13 cellular contexts compared by ENCODE assay signal in the genomic region with DNA sequence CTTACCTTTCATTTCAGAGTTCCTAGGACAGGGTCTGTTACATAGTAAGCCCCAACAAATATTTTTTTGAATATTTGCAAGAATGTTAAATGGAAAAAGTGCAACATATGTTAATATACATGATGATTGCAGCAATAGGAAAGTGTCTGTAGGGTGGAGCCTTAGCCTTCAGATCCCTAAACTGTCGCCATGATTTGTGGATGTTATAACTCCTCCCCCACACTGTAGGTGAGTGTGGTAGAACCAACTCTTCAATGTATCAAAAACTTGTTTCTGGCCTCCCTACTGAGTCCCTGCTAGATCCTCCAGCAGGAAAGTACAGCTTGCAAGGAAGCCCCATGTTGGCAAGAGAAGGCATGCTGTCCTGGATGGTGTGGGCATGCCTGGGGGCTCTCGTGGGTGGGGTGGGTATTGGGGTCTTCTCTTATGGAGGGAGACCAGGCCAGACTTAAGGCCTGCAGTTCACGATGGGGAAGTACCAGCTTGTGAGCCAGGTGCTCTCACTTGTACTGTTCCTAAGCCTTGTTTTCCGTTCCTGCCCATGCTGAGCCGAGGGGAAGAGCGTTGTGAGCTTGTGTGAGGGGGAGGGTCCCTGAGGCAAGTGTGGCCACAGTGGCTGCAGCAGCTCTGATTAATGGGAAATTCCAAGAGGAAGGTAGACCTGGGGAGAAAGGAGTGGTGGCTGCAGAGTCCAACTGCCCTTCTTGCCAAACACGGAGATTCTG. TPM values are rescaled to one million over a fixed set of nuclear protein-coding genes. Genes with fewer than 3 reads are reported as not detected.
A peak's percentile ranks its signal among the peaks of the same experiment; 100 is the strongest.
DNase-seq lines count a peak whose midpoint lies in the region; ATAC-seq, FAIRE-seq and TF ChIP-seq lines count a peak whose summit lies in the region.
"Had no signal": no experiment of that assay in that cellular context is flagged by ENCODE, and none has a peak within 500 bp of the region (broad histone marks: within the 10 kb centered on the region; RNA-seq: fewer than 3 reads in every experiment).

No MANE protein-coding gene starts in this region.

- 0 out of 2 replicates have a peak, but pooled peaks cover 4% of the 10 kb centered on the region for H3K27me3 ChIP-seq in SJSA1 (replicated peaks)
- no peaks in the 10 kb centered on the region for H3K27me3 ChIP-seq in H1 (replicated peaks in 1 of 4; ENCODE audit: control insufficient read depth in 3 of 4, extremely low read depth in 1 of 4, insufficient read depth in 3 of 4, low read length in 3 of 4)
- no peaks in the 10 kb centered on the region for H3K27me3 ChIP-seq in psoas muscle (ENCODE audit: insufficient read depth in 3 of 3, low read length in 2 of 3)

- H2BK15ac ChIP-seq in H1 (ENCODE audit: low read length), result no peak overlapping the region

- H3K4me2 ChIP-seq in H1 (ENCODE audit: insufficient read depth in 1 of 2, low read depth in 2 of 2, low read length in 2 of 2), result no peak overlapping the region

- ATAC-seq in psoas muscle (no peak), GM21786 (IDR thresholded peaks at IDR 0.05; ENCODE audit: unreplicated experiment) (no peak), GM21381 (IDR thresholded peaks at IDR 0.05; ENCODE audit: unreplicated experiment) (no peak)

- TF ChIP-seq EP300 in H1 (IDR thresholded peaks at IDR 0.05; ENCODE audit: borderline replicate concordance in 1 of 2, low read depth in 2 of 2, low read length in 2 of 2), result no peak

- no peak overlapping the region for H2AFZ ChIP-seq in H1 (ENCODE audit: low read length)

- H3K9me3 ChIP-seq in SJSA1 (replicated peaks), result no peaks in the 10 kb centered on the region
- H3K9me3 ChIP-seq in H1 (ENCODE audit: insufficient read depth in 2 of 2, low read depth in 1 of 2, low read length in 1 of 2), result no peaks in the 10 kb centered on the region
- H3K9me3 ChIP-seq in psoas muscle, result no peaks in the 10 kb centered on the region

- intact Hi-C loops in psoas muscle (cut with DNase I), result loop anchor here (10.0 kb wide), 2 partner anchors 96 to 116 kb away; no protein-coding TSS in a partner anchor

- TF ChIP-seq POLR2A in H1 (IDR thresholded peaks at IDR 0.05; ENCODE audit: control extremely low read depth in 1 of 2, low read depth in 2 of 2, low read length in 2 of 2), result no peak

- H4K91ac ChIP-seq in H1 (replicated peaks; ENCODE audit: insufficient read length, low read length), result no peak overlapping the region

- H2AK5ac ChIP-seq in H1 (ENCODE audit: low read depth, low read length), result no peak overlapping the region; the same call in 1 of the 2 replicates

- POLR2A ChIA-PET in H1 (lab: Charles Lee; ENCODE audit: partially characterized antibody), result interaction anchor here (0.8 to 2.3 kb wide), 2 partner anchors 11 to 21 kb away, joined by 3 to 5 read pairs; a partner anchor contains a TSS

- no peak overlapping the region for H3K56ac ChIP-seq in H1 (replicated peaks; ENCODE audit: insufficient read length, low read depth, low read length)

- H3K23me2 ChIP-seq in H1 (ENCODE audit: low read depth, low read length), result no peaks in the 10 kb centered on the region

- H3K79me1 ChIP-seq in H1 (ENCODE audit: low read depth, low read length), result no peaks in the 10 kb centered on the region; the same call in 1 of the 2 replicates

- no peak for TF ChIP-seq RAD21 in H1 (IDR thresholded peaks at IDR 0.05 in 1 of 2, conservative IDR thresholded peaks at IDR 0.05 in 1 of 2; ENCODE audit: low read depth in 2 of 2, low read length in 2 of 2)

- no peak overlapping the region; the same call in 1 of the 2 replicates for H2BK12ac ChIP-seq in H1 (ENCODE audit: low read depth, low read length)

- no peak overlapping the region for H3K14ac ChIP-seq in H1 (ENCODE audit: insufficient read length)

- H3K79me2 ChIP-seq in H1 (ENCODE audit: control insufficient read depth in 1 of 2, insufficient read depth in 2 of 2, low read length in 2 of 2), result no peaks in the 10 kb centered on the region; a peak in 1 of 4 replicates

- H2BK20ac ChIP-seq in H1 (ENCODE audit: low read length), result no peak overlapping the region

- H3K18ac ChIP-seq in H1 (ENCODE audit: extremely low read depth, low read length), result no peak overlapping the region; the same call in 1 of the 2 replicates

- no peak overlapping the region for H3K23ac ChIP-seq in H1 (ENCODE audit: insufficient read length)

- peak overlapping the region; percentile 90 for H3K27ac ChIP-seq in SJSA1
- H3K27ac ChIP-seq in H1 (ENCODE audit: low read depth, low read length), result no peak overlapping the region
- H3K27ac ChIP-seq in psoas muscle, result peak overlapping the region; percentile 39

- H2BK5ac ChIP-seq in H1 (ENCODE audit: low read depth, low read length), result 0 out of 2 replicates have a peak overlapping the region, but pooled peaks have one; percentile 28

- DNase-seq in D721Med (ENCODE audit: insufficient read length, low spot score) (no peak), SJSA1 (ENCODE audit: low read depth in 1 of 2, low spot score in 2 of 2) (no peak), H1 (ENCODE audit: low read depth in 1 of 2, low spot score in 2 of 2) (no peak), psoas muscle (no peak), Kasumi-1 (lab: John Stamatoyannopoulos, UW) (no peak)
- DNase-seq: activated CD4-positive, alpha-beta memory T cell treated with anti-CD3 and anti-CD28 coated beads for 36 hours; activated naive CD8-positive, alpha-beta T cell treated with anti-CD3 and anti-CD28 coated beads, Interleukin-2, amount 10 ng/mL, durations not matched to agents 7 days and 5 days; activated T-cell treated with anti-CD3 and anti-CD28 coated beads, Interleukin-2, amount 50 U/mL, for 48 hours; DMS153; NCI-H1092 treated with DMSO at 0.1 percent for 48 hours had no signal

- H2BK120ac ChIP-seq in H1 (replicated peaks; ENCODE audit: low read depth, low read length), result no peak overlapping the region

- H3K36me3 ChIP-seq in SJSA1 (no peaks in the 10 kb centered on the region), H1 (ENCODE audit: control insufficient read depth in 2 of 4, insufficient read depth in 4 of 4, low read length in 3 of 4) (no peaks in the 10 kb centered on the region), psoas muscle (ENCODE audit: insufficient read depth in 1 of 2, low read depth in 1 of 2) (no peaks in the 10 kb centered on the region)

- CTCF ChIA-PET in H1 (lab: Charles Lee; ENCODE audit: partially characterized antibody), result interaction anchor here (0.9 to 2.2 kb wide), 5 partner anchors 11 to 460 kb away, joined by 3 to 12 read pairs (median 4); no protein-coding TSS in a partner anchor

- no peak overlapping the region for H3K9ac ChIP-seq in H1 (replicated peaks in 1 of 4; ENCODE audit: extremely low read depth in 1 of 4, low read depth in 3 of 4, low read length in 3 of 4)

- H3K4me1 ChIP-seq in SJSA1 (replicated peaks) (peaks cover 22% of the 10 kb centered on the region), H1 (replicated peaks in 1 of 4; ENCODE audit: control insufficient read depth in 3 of 4, insufficient read depth in 4 of 4, low read length in 3 of 4) (peaks cover 2 to 10% (median 5%) of the 10 kb centered on the region in 4 experiments; a peak in 6 of 7 replicates), psoas muscle (peaks cover 35% of the 10 kb centered on the region)

- FAIRE-seq in D721Med (lab: Jason Lieb, UNC) (peak; percentile 48), H1 (lab: Jason Lieb, UNC) (no peak)
- FAIRE-seq: endometrium had no signal

- H3K4ac ChIP-seq in H1 (replicated peaks; ENCODE audit: insufficient read length, low read depth, low read length), result no peak overlapping the region

- H3K4me3 ChIP-seq in SJSA1, result no peak overlapping the region
- no peak overlapping the region for H3K4me3 ChIP-seq in H1 (ENCODE audit: extremely low read depth in 1 of 4, insufficient read depth in 2 of 4, low read depth in 3 of 4, low read length in 4 of 4)
- H3K4me3 ChIP-seq in psoas muscle, result no peak overlapping the region

- no peak overlapping the region for H4K8ac ChIP-seq in H1 (ENCODE audit: extremely low read depth, insufficient read depth, low read length)

- WGBS in H1 (ENCODE audit: extremely low coverage in 1 of 2, insufficient coverage in 1 of 2, insufficient read length in 1 of 2, insufficient replicate concordance in 2 of 2, low coverage in 1 of 2, low lambda C conversion rate in 2 of 2, missing lambda C conversion rate in 1 of 2), 2 experiments, result 84% methylated on average over 7 of the region's 7 CpGs; no CpG with 5 or more reads in 1 of the 2 experiments
- 75 to 85% (median 79%) methylated on average over 7 of the region's 7 CpGs for WGBS in psoas muscle, 3 donors

- TF ChIP-seq CTCF in D721Med (IDR thresholded peaks at IDR 0.05; ENCODE audit: insufficient read depth, missing control alignments), result no peak
- TF ChIP-seq CTCF in H1 (IDR thresholded peaks at IDR 0.05; ENCODE audit: control extremely low read depth in 1 of 3, insufficient read depth in 1 of 3, low read depth in 1 of 3, low read length in 3 of 3), result no peak
- no peak for TF ChIP-seq CTCF in psoas muscle (IDR thresholded peaks at IDR 0.05)

- H4K20me1 ChIP-seq in H1 (replicated peaks in 1 of 2; ENCODE audit: control insufficient read depth in 1 of 2, insufficient read depth in 2 of 2, low read length in 2 of 2), result no peaks in the 10 kb centered on the region

- no peak overlapping the region for H4K5ac ChIP-seq in H1 (ENCODE audit: insufficient read length, low read depth, low read length)

TF ChIP-seq in H1, 55 proteins besides CTCF, POLR2A, EP300 and RAD21 (continues in another document):
- no peak for TF ChIP-seq SP1 (IDR thresholded peaks at IDR 0.05; ENCODE audit: low read depth, low read length)
- TF ChIP-seq, protein P1, sequence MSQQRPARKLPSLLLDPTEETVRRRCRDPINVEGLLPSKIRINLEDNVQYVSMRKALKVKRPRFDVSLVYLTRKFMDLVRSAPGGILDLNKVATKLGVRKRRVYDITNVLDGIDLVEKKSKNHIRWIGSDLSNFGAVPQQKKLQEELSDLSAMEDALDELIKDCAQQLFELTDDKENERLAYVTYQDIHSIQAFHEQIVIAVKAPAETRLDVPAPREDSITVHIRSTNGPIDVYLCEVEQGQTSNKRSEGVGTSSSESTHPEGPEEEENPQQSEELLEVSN (IDR thresholded peaks at IDR 0.05), result no peak
- TF ChIP-seq POU5F1 (IDR thresholded peaks at IDR 0.05; ENCODE audit: low read depth, low read length), result no peak
- no peak for TF ChIP-seq BACH1 (IDR thresholded peaks at IDR 0.05; ENCODE audit: low read length)
- TF ChIP-seq TEAD4 (IDR thresholded peaks at IDR 0.05; ENCODE audit: low read depth, low read length), result no peak

RNA-seq across cellular contexts. Expression of a gene that starts 11.4 kb away (rescaled TPM):
- total RNA-seq in SJSA1 (2014; rRNA removed; shearing (Covaris generic)), result 0.53 TPM in 1 of 2 replicates, not detected in the other
- total RNA-seq in H1 (2021; fragmentation: NEBNext Ultra II Directional; extraction: Animal tissue kit (Norgen Biotek cat#: 25700)), result 10.5 TPM in 2 replicates
- polyA plus RNA-seq in H1 (2011; rRNA removed) (7.6 and 9.7 TPM in 2 replicates), psoas muscle (10 to 100 TPM in 2 of 3 donors, 1 to 10 TPM in 1; 5.4 to 13.7 (median 10.8) TPM)
- 10.6 TPM for polyA plus RNA-seq in H1 (2011; cell fraction: cytosol; rRNA removed)
- 14.4 TPM for polyA plus RNA-seq in H1 (2011; cell fraction: nucleus; rRNA removed)
- 9.2 to 11.9 TPM (median 11.0 TPM) in 4 replicates for polyA plus RNA-seq in H1 (2012, experiment 1 of 2)
- 3.0 TPM for polyA plus RNA-seq in H1 (2012, experiment 2 of 2)
- polyA plus RNA-seq in H1 (2013, experiment 1 of 2), result 3.7 TPM
- polyA plus RNA-seq in H1 (2013, experiment 2 of 2), result 4.7 TPM
- polyA minus RNA-seq in H1 (2011; rRNA and poly(A)+ RNA removed), result 10.0 and 10.7 TPM in 2 replicates
- polyA minus RNA-seq in H1 (2011; cell fraction: cytosol; rRNA and poly(A)+ RNA removed), result 6.8 TPM
- 20.7 TPM for polyA minus RNA-seq in H1 (2011; cell fraction: nucleus; rRNA and poly(A)+ RNA removed)
- total RNA-seq in psoas muscle, result 10 to 100 TPM; 20.2 to 98.2 (median 33.5) TPM
- total RNA-seq: activated CD4-positive, alpha-beta memory T cell treated with anti-CD3 and anti-CD28 coated beads for 36 hours; activated naive CD8-positive, alpha-beta T cell treated with anti-CD3 and anti-CD28 coated beads, Interleukin-2, amount 10 ng/mL, durations not matched to agents 7 days and 5 days had no signal
